27 cellular contexts compared by ENCODE assay signal in the genomic region with DNA sequence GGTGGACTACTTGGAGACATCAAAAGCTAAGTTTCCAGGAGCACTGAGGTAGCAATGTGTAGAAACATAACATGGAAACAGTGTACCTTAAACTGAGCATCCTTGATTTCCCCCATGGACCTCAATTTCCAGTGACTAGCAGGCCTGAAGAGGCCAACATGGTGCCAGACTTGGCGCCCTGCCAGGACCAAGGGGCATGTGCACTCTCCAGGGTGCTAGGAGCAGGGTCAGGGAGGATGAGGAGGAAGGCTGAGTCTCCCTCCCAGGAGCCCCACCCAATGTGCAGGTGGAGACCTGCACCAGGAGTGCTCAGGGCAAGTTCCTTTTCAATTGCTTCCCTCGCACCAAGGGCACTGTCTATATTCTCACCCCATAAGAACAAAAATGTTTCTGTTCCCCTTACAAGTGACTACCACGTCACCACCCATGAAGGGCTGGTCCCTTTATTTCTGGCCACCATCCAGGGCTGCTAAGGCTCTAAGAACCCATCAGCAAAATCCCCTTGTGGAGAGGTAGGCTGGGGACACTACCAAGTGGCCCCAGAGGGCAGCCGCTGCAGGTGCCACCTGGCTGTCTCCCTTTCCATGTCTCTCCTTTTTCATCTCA. TPM values are rescaled to one million over a fixed set of nuclear protein-coding genes. Genes with fewer than 3 reads are reported as not detected.
"Had no signal": no experiment of that assay in that cellular context is flagged by ENCODE, and none has a peak within 500 bp of the region (broad histone marks: within the 10 kb centered on the region; RNA-seq: fewer than 3 reads in every experiment).

No MANE protein-coding gene starts in this region.

- H3K36me3 Mint-ChIP-seq: natural killer cell treated with Interleukin-12 subunit alpha and Interleukin-12 subunit beta and Interleukin-15 and Interleukin-18, amount 100 ng/mL, for 72 hours had no signal

- H3K27ac Mint-ChIP-seq: activated B cell treated with CpG ODN at 0.5 μM for 24 hours; activated CD4-positive, alpha-beta T cell treated with anti-CD3 and anti-CD28 coated beads for 36 hours; activated naive CD8-positive, alpha-beta T cell treated with anti-CD3 and anti-CD28 coated beads, Interleukin-2, amount 10 ng/mL, durations not matched to agents 7 days and 5 days; activated T-cell treated with anti-CD3 and anti-CD28 coated beads, Interleukin-2, amount 50 U/mL, for 24 hours; activated T-helper 17 cell treated with anti-CD3 and anti-CD28 coated beads, Interleukin-2, amount 50 U/mL, for 72 hours; mesothelial cell of epicardium; natural killer cell treated with Interleukin-12 subunit alpha and Interleukin-12 subunit beta and Interleukin-15 and Interleukin-18, amount 100 ng/mL, for 72 hours; stimulated activated naive CD8-positive, alpha-beta T cell treated with anti-CD3 and anti-CD28 coated beads, Interleukin-15, Interleukin-2, amounts not matched to agents 100 ng/mL and 50 ng/mL, for 24 hours had no signal

- H3K27ac ChIP-seq: colonic mucosa, gastrocnemius medialis, neutrophil, ovary, psoas muscle, right atrium auricular region, tibial nerve, uterus had no signal

- DNase-seq: activated B cell treated with CpG ODN at 0.5 μM for 24 hours; activated CD4-positive, alpha-beta T cell treated with anti-CD3 and anti-CD28 coated beads for 36 hours; activated CD4-positive, alpha-beta T cell treated with anti-CD3 and anti-CD28 coated beads, Interleukin-2, amount 50 U/mL, for 4 hours; activated CD8-positive, alpha-beta memory T cell treated with anti-CD3 and anti-CD28 coated beads for 24 hours; activated CD8-positive, alpha-beta memory T cell treated with anti-CD3 and anti-CD28 coated beads, Interleukin-2, amount 50 U/mL, for 4 hours; activated naive CD4-positive, alpha-beta T cell treated with Interleukin-2 at 50 U/mL for 16 hours; activated naive CD8-positive, alpha-beta T cell treated with anti-CD3 and anti-CD28 coated beads, Interleukin-2, amount 10 ng/mL, durations not matched to agents 7 days and 5 days; activated T-cell treated with anti-CD3 and anti-CD28 coated beads, Interleukin-2, amount 50 U/mL, for 24 hours; amniotic stem cell; colonic mucosa; esophagus squamous epithelium; gastrocnemius medialis; hypothalamus; left ventricle myocardium superior; mammary epithelial cell; ovary; psoas muscle; stimulated activated CD4-positive, alpha-beta T cell treated with anti-CD3 and anti-CD28 coated beads, Interleukin-4, amount 100 ng/mL, for 24 hours; uterus had no signal

- H3K9me3 ChIP-seq: breast epithelium, colonic mucosa, esophagus squamous epithelium, gastrocnemius medialis, neutrophil, ovary, psoas muscle, right atrium auricular region, tibial nerve, uterus had no signal

- H3K4me3 Mint-ChIP-seq: activated B cell treated with CpG ODN at 0.5 μM for 24 hours; activated CD4-positive, alpha-beta T cell treated with anti-CD3 and anti-CD28 coated beads for 36 hours; activated naive CD8-positive, alpha-beta T cell treated with anti-CD3 and anti-CD28 coated beads, Interleukin-2, amount 10 ng/mL, durations not matched to agents 7 days and 5 days; activated T-cell treated with anti-CD3 and anti-CD28 coated beads, Interleukin-2, amount 50 U/mL, for 24 hours; activated T-helper 17 cell treated with anti-CD3 and anti-CD28 coated beads, Interleukin-2, amount 50 U/mL, for 72 hours; mesothelial cell of epicardium; natural killer cell treated with Interleukin-12 subunit alpha and Interleukin-12 subunit beta and Interleukin-15 and Interleukin-18, amount 100 ng/mL, for 72 hours; stimulated activated naive CD8-positive, alpha-beta T cell treated with anti-CD3 and anti-CD28 coated beads, Interleukin-15, Interleukin-2, amounts not matched to agents 100 ng/mL and 50 ng/mL, for 24 hours had no signal

- H3K9me3 Mint-ChIP-seq: activated T-cell treated with anti-CD3 and anti-CD28 coated beads, Interleukin-2, amount 50 U/mL, for 24 hours; activated T-helper 17 cell treated with anti-CD3 and anti-CD28 coated beads, Interleukin-2, amount 50 U/mL, for 72 hours; natural killer cell treated with Interleukin-12 subunit alpha and Interleukin-12 subunit beta and Interleukin-15 and Interleukin-18, amount 100 ng/mL, for 72 hours; stimulated activated naive CD8-positive, alpha-beta T cell treated with anti-CD3 and anti-CD28 coated beads, Interleukin-15, Interleukin-2, amounts not matched to agents 100 ng/mL and 50 ng/mL, for 24 hours had no signal

- H3K4me1 ChIP-seq: breast epithelium, colonic mucosa, gastrocnemius medialis, psoas muscle, right atrium auricular region, uterus had no signal

- H3K36me3 ChIP-seq: breast epithelium, esophagus squamous epithelium, gastrocnemius medialis, neutrophil, ovary, right atrium auricular region, tibial nerve, uterus had no signal

- H3K4me3 ChIP-seq: breast epithelium, colonic mucosa, esophagus squamous epithelium, gastrocnemius medialis, ovary, psoas muscle, right atrium auricular region, tibial nerve, uterus had no signal

- ATAC-seq: activated CD4-positive, alpha-beta T cell treated with anti-CD3 and anti-CD28 coated beads for 36 hours; activated T-helper 17 cell treated with anti-CD3 and anti-CD28 coated beads, Interleukin-2, amount 50 U/mL, for 72 hours; gastrocnemius medialis; left ventricle myocardium superior; psoas muscle had no signal

- H3K27me3 ChIP-seq: breast epithelium, colonic mucosa, ovary, right atrium auricular region, uterus had no signal

RNA-seq across cellular contexts. Expression of a gene that starts 42.7 kb away (rescaled TPM):
- total RNA-seq: activated B cell treated with CpG ODN at 0.5 μM for 24 hours; activated CD4-positive, alpha-beta T cell treated with anti-CD3 and anti-CD28 coated beads for 36 hours; activated naive CD8-positive, alpha-beta T cell treated with anti-CD3 and anti-CD28 coated beads, Interleukin-2, amount 10 ng/mL, durations not matched to agents 7 days and 5 days; activated T-helper 17 cell treated with anti-CD3 and anti-CD28 coated beads, Interleukin-2, amount 50 U/mL, for 72 hours; left ventricle myocardium superior; natural killer cell treated with Interleukin-12 subunit alpha and Interleukin-12 subunit beta and Interleukin-15 and Interleukin-18, amount 100 ng/mL, for 72 hours; right atrium auricular region; tibial nerve had no signal
- polyA plus RNA-seq: mammary epithelial cell had no signal
